In genomic region chr11:45293566-45294192, GRCh38 we compare ENCODE assay signal across 8 cellular contexts. TPM values are rescaled to one million over a fixed set of nuclear protein-coding genes. Genes with fewer than 3 reads are reported as not detected.
A peak's percentile ranks its signal among the peaks of the same experiment; 100 is the strongest.
DNase-seq lines count a peak whose midpoint lies in the region; ATAC-seq and TF ChIP-seq lines count a peak whose summit lies in the region.
"Not testable (repeated sequence)": the region's sequence is repeated elsewhere in the genome, so short reads cannot be mapped to it uniquely, and the experiment has no call there.

No MANE protein-coding gene starts in this region.

- not testable (repeated sequence) for H3K27ac Mint-ChIP-seq in effector memory CD8-positive, alpha-beta T cell

- H3K36me3 Mint-ChIP-seq in effector memory CD8-positive, alpha-beta T cell (ENCODE audit: insufficient read depth): not testable (repeated sequence)

- not testable (repeated sequence) for H3K4me1 ChIP-seq in liver (ENCODE audit: control insufficient read depth in 4 of 4, insufficient read depth in 4 of 4, low read length in 3 of 4)

- not testable (repeated sequence) for H3K4me1 Mint-ChIP-seq in effector memory CD8-positive, alpha-beta T cell (ENCODE audit: low read depth in 2 of 2)

- not testable (repeated sequence) for H3K36me3 ChIP-seq in liver (ENCODE audit: control insufficient read depth in 4 of 4, insufficient read depth in 3 of 4, low read depth in 1 of 4, low read length in 3 of 4)

- H3K9me3 Mint-ChIP-seq in effector memory CD8-positive, alpha-beta T cell: not testable (repeated sequence)

- peaks cover 49 to 80% of the 10 kb centered on the region in 2 donors for H3K27me3 Mint-ChIP-seq in effector memory CD8-positive, alpha-beta T cell

- not testable (repeated sequence) for H3K4me3 Mint-ChIP-seq in effector memory CD8-positive, alpha-beta T cell

- peak; percentile 86 for ATAC-seq in effector memory CD8-positive, alpha-beta T cell (replicated peaks)

- not testable (repeated sequence) for H3K27ac ChIP-seq in liver (ENCODE audit: low read depth in 1 of 2, low read length in 2 of 2)

- DNase-seq in Ammon's horn (ENCODE audit: low spot score): peak; percentile 87
- DNase-seq in GM19240 (ENCODE audit: insufficient read length, low spot score): peak; percentile 60
- DNase-seq in NCI-H1105 (lab: John Stamatoyannopoulos, UW): peak; percentile 58
- peak; percentile 61 for DNase-seq in RPMI8226
- peak; percentile 52 for DNase-seq in activated T-cell treated with anti-CD3 and anti-CD28 coated beads for 4 hours
- peak; percentile 50 to 54 (median 51) for DNase-seq in effector memory CD8-positive, alpha-beta T cell
- peak; percentile 68 to 69 for DNase-seq in stimulated activated CD4-positive, alpha-beta T cell treated with anti-CD3 and anti-CD28 coated beads, Interleukin-2, amount 100 ng/mL, for 24 hours

- not testable (repeated sequence) for H3K9me3 ChIP-seq in liver (ENCODE audit: control insufficient read depth in 4 of 4, low read length in 3 of 4)

- H3K9ac ChIP-seq in liver (ENCODE audit: low read depth in 1 of 2, low read length in 2 of 2): not testable (repeated sequence)

- WGBS in liver: 26% methylated on average over 11 of the region's 11 CpGs

- not testable (repeated sequence) for H3K4me3 ChIP-seq in liver (ENCODE audit: low read depth in 1 of 3, low read length in 3 of 3)

- TF ChIP-seq CTCF in liver (IDR thresholded peaks at IDR 0.05; ENCODE audit: low read depth, low read length, missing input control): peak; percentile 75

- peak; percentile 83 to 84 for TF ChIP-seq RAD21 in liver (IDR thresholded peaks at IDR 0.05)

- peaks cover 0 to 10% (median 0%) of the 10 kb centered on the region in 4 donors for H3K27me3 ChIP-seq in liver (ENCODE audit: control insufficient read depth in 4 of 4, insufficient read depth in 4 of 4, low read length in 3 of 4)

RNA-seq across cellular contexts. Expression of gene SYT13, which starts 7.5 kb away (rescaled TPM):
- total RNA-seq in liver: under 1 TPM; 0.05 to 0.33 TPM
- under 1 TPM; 0.11 to 0.16 TPM for polyA plus RNA-seq in liver
